ENCODE assay signal across 1 cellular context in the genomic region with DNA sequence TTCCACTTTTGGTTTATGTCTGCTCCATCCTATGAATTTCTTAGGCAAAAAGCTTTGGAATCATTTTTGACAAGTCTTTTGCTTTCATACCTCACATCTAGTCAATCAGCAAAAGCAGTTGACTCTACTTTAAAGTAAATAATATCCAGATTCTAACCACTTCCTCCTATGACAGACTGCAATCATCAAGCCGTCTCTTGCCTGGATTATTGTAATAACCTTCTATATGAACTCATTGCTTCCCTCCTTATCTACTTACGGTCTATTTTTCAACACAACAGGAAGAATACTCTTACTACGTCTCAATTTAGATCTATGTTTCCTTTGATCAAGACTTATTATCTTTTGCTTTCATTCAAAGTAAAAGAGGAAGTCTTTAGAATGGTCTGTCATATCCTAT.
TF ChIP-seq lines count a peak whose summit lies in the region.

No MANE protein-coding gene starts in this region.

TF ChIP-seq in GM23338, 12 proteins besides CTCF, POLR2A, EP300 and RAD21 (continued from another document):
- TF ChIP-seq, protein P1, sequence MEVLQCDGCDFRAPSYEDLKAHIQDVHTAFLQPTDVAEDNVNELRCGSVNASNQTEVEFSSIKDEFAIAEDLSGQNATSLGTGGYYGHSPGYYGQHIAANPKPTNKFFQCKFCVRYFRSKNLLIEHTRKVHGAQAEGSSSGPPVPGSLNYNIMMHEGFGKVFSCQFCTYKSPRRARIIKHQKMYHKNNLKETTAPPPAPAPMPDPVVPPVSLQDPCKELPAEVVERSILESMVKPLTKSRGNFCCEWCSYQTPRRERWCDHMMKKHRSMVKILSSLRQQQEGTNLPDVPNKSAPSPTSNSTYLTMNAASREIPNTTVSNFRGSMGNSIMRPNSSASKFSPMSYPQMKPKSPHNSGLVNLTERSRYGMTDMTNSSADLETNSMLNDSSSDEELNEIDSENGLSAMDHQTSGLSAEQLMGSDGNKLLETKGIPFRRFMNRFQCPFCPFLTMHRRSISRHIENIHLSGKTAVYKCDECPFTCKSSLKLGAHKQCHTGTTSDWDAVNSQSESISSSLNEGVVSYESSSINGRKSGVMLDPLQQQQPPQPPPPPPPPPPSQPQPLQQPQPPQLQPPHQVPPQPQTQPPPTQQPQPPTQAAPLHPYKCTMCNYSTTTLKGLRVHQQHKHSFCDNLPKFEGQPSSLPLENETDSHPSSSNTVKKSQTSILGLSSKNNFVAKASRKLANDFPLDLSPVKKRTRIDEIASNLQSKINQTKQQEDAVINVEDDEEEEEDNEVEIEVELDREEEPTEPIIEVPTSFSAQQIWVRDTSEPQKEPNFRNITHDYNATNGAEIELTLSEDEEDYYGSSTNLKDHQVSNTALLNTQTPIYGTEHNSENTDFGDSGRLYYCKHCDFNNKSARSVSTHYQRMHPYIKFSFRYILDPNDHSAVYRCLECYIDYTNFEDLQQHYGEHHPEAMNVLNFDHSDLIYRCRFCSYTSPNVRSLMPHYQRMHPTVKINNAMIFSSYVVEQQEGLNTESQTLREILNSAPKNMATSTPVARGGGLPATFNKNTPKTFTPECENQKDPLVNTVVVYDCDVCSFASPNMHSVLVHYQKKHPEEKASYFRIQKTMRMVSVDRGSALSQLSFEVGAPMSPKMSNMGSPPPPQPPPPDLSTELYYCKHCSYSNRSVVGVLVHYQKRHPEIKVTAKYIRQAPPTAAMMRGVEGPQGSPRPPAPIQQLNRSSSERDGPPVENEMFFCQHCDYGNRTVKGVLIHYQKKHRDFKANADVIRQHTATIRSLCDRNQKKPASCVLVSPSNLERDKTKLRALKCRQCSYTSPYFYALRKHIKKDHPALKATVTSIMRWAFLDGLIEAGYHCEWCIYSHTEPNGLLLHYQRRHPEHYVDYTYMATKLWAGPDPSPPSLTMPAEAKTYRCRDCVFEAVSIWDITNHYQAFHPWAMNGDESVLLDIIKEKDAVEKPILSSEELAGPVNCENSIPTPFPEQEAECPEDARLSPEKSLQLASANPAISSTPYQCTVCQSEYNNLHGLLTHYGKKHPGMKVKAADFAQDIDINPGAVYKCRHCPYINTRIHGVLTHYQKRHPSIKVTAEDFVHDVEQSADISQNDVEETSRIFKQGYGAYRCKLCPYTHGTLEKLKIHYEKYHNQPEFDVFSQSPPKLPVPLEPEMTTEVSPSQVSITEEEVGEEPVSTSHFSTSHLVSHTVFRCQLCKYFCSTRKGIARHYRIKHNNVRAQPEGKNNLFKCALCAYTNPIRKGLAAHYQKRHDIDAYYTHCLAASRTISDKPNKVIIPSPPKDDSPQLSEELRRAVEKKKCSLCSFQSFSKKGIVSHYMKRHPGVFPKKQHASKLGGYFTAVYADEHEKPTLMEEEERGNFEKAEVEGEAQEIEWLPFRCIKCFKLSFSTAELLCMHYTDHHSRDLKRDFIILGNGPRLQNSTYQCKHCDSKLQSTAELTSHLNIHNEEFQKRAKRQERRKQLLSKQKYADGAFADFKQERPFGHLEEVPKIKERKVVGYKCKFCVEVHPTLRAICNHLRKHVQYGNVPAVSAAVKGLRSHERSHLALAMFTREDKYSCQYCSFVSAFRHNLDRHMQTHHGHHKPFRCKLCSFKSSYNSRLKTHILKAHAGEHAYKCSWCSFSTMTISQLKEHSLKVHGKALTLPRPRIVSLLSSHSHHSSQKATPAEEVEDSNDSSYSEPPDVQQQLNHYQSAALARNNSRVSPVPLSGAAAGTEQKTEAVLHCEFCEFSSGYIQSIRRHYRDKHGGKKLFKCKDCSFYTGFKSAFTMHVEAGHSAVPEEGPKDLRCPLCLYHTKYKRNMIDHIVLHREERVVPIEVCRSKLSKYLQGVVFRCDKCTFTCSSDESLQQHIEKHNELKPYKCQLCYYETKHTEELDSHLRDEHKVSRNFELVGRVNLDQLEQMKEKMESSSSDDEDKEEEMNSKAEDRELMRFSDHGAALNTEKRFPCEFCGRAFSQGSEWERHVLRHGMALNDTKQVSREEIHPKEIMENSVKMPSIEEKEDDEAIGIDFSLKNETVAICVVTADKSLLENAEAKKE (CRISPR knock-in tag; IDR thresholded peaks at IDR 0.05), result no peak
- TF ChIP-seq, protein P2, sequence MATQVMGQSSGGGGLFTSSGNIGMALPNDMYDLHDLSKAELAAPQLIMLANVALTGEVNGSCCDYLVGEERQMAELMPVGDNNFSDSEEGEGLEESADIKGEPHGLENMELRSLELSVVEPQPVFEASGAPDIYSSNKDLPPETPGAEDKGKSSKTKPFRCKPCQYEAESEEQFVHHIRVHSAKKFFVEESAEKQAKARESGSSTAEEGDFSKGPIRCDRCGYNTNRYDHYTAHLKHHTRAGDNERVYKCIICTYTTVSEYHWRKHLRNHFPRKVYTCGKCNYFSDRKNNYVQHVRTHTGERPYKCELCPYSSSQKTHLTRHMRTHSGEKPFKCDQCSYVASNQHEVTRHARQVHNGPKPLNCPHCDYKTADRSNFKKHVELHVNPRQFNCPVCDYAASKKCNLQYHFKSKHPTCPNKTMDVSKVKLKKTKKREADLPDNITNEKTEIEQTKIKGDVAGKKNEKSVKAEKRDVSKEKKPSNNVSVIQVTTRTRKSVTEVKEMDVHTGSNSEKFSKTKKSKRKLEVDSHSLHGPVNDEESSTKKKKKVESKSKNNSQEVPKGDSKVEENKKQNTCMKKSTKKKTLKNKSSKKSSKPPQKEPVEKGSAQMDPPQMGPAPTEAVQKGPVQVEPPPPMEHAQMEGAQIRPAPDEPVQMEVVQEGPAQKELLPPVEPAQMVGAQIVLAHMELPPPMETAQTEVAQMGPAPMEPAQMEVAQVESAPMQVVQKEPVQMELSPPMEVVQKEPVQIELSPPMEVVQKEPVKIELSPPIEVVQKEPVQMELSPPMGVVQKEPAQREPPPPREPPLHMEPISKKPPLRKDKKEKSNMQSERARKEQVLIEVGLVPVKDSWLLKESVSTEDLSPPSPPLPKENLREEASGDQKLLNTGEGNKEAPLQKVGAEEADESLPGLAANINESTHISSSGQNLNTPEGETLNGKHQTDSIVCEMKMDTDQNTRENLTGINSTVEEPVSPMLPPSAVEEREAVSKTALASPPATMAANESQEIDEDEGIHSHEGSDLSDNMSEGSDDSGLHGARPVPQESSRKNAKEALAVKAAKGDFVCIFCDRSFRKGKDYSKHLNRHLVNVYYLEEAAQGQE (IDR thresholded peaks at IDR 0.05; ENCODE audit: unreplicated experiment), result no peak
- TF ChIP-seq ZNF114 (CRISPR knock-in tag; IDR thresholded peaks at IDR 0.05) (no peak), CREB1 (CRISPR knock-in tag; IDR thresholded peaks at IDR 0.05; ENCODE audit: low read depth) (no peak), ETS1 (IDR thresholded peaks at IDR 0.05) (no peak), POLR2AphosphoS5 (IDR thresholded peaks at IDR 0.05; ENCODE audit: low read depth) (no peak), JUNB (IDR thresholded peaks at IDR 0.05; ENCODE audit: unreplicated experiment) (no peak)
